Comparison of ENCODE assay signal across 8 cellular contexts in the genomic region with DNA sequence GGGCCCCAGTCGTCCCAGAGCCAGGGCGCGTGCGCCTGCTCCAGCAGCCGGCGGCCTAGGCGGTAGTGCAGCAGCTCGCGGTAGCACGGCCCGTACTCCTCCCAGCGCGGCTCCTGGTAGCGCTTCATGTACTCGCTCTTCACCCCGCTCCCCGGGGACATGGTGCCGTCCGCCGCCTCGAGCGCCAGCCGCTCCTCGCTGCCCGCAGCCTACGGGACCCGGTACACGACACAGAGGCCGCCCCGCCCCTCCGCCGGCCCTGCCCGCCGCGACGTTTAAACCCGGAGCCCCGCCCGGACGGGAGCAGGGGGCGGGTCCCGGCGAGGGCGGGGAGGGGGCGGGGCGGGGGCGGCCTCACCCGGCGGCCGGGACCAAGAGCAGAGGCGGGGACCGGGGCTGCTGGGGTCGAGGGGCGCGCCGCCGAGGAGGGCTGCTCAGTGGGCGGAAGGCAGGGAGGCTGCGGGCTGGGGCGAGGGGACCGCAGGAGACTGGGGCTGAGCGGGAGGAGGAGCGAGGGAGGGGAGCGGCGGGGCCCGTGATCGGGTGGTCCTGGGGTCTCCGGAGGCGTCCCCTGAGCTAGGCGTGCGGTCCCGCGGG. TPM values are rescaled to one million over a fixed set of nuclear protein-coding genes. Genes with fewer than 3 reads are reported as not detected.
DNase-seq lines count a peak whose midpoint lies in the region; ATAC-seq, FAIRE-seq and TF ChIP-seq lines count a peak whose summit lies in the region.

No MANE protein-coding gene starts in this region.

- H4K20me1 ChIP-seq in keratinocyte (ENCODE audit: control insufficient read depth, extremely low read depth, insufficient read depth, low read length): no peaks in the 10 kb centered on the region

- peaks cover 3% of the 10 kb centered on the region for H3K27me3 ChIP-seq in keratinocyte (ENCODE audit: control insufficient read depth, extremely low read depth, insufficient read depth, low read length)

- DNase-seq in ACHN (peak; percentile 80), NCI-H2171 (lab: John Stamatoyannopoulos, UW) (peak; percentile 87), caudate nucleus (lab: John Stamatoyannopoulos, UW) (peak in 59 of 61 donors; percentile 29 to 92 (median 83)), keratinocyte (ENCODE audit: low read depth, low spot score) (peak; percentile 9)
- DNase-seq in activated CD4-positive, CD25-positive, alpha-beta regulatory T cell (lab: John Stamatoyannopoulos, UW): peak; percentile 58 to 71 (median 68)
- DNase-seq in stimulated activated CD4-positive, alpha-beta T cell treated with anti-CD3 and anti-CD28 coated beads, Interleukin-15, amount 100 ng/mL, for 1 hour (ENCODE audit: low read depth in 1 of 2, low spot score in 1 of 2): peak; percentile 67 to 72

- dilution Hi-C loops in keratinocyte (cut with MboI; ENCODE audit: extremely low pct_ligation_motif_present, low sequenced_read_pairs): loop anchor here (10.0 kb wide), 1 partner anchor 102 kb away; no protein-coding TSS in a partner anchor

- ATAC-seq in GM18858 (IDR thresholded peaks at IDR 0.05; ENCODE audit: unreplicated experiment): peak; percentile 36
- ATAC-seq in HG03064 (IDR thresholded peaks at IDR 0.05; ENCODE audit: low read depth, unreplicated experiment): peak; percentile 68

- peaks cover 3% of the 10 kb centered on the region for H3K4me1 ChIP-seq in keratinocyte (ENCODE audit: control insufficient read depth, extremely low read depth, insufficient read depth, low read length)

- peak overlapping the region; percentile 81 to 93 (median 85) for H3K4me3 ChIP-seq in keratinocyte (ENCODE audit: control insufficient read depth in 2 of 3, extremely low read depth in 1 of 3, insufficient read depth in 2 of 3, low read depth in 1 of 3, low read length in 3 of 3)

- no peaks in the 10 kb centered on the region for H3K9me3 ChIP-seq in keratinocyte (ENCODE audit: control insufficient read depth, low read depth, low read length)

- H3K27ac ChIP-seq in caudate nucleus (ENCODE audit: low read depth, low read length): peak overlapping the region; percentile 95
- H3K27ac ChIP-seq in keratinocyte (ENCODE audit: control insufficient read depth, insufficient read depth, low read length): no peak overlapping the region

- in situ Hi-C loops in ACHN (cut with HindIII; ENCODE audit: low pct_ligation_motif_present, low pct_unique_long_range_greater_than_20kb, low sequenced_read_pairs): no loop called here

- H2AFZ ChIP-seq in keratinocyte (ENCODE audit: control insufficient read depth, low read length): peak overlapping the region; percentile 92

- FAIRE-seq in keratinocyte (lab: Jason Lieb, UNC): no peak

- peak overlapping the region; percentile 80 for H3K9ac ChIP-seq in keratinocyte (ENCODE audit: control insufficient read depth, extremely low read depth, insufficient read depth, low read length)

- peaks cover 21% of the 10 kb centered on the region for H3K79me2 ChIP-seq in keratinocyte (ENCODE audit: control insufficient read depth, insufficient read depth, low read length)

- TF ChIP-seq CTCF in keratinocyte (optimal IDR thresholded peaks at IDR 0.05 in 1 of 3, IDR thresholded peaks at IDR 0.05 in 1 of 3, conservative IDR thresholded peaks at IDR 0.05 in 1 of 3; ENCODE audit: extremely low read depth in 1 of 3, insufficient read depth in 2 of 3, low read length in 3 of 3): no peak

- H3K4me2 ChIP-seq in keratinocyte (ENCODE audit: control insufficient read depth, extremely low read depth, insufficient read depth, low read depth, low read length): peak overlapping the region; percentile 70

- no peaks in the 10 kb centered on the region for H3K36me3 ChIP-seq in keratinocyte (ENCODE audit: control insufficient read depth in 2 of 2, extremely low read depth in 1 of 2, insufficient read depth in 2 of 2, low read length in 2 of 2)

- peaks cover 2% of the 10 kb centered on the region for H3K9me1 ChIP-seq in keratinocyte (ENCODE audit: control insufficient read depth, extremely low read depth, insufficient read depth, low read length)

RNA-seq across cellular contexts. Expression of gene CCSAP, which starts 0.4 kb away (rescaled TPM):
- 3.2 to 6.5 TPM (median 4.3 TPM) in 3 replicates for polyA plus RNA-seq in keratinocyte
- 19.2 TPM for polyA plus RNA-seq in keratinocyte (2011; ENCODE audit: low read depth)
- polyA plus RNA-seq in keratinocyte (2011; cell fraction: cytosol; rRNA removed): 3.1 and 5.3 TPM in 2 replicates
- 4.2 and 5.6 TPM in 2 replicates for polyA plus RNA-seq in keratinocyte (2011; cell fraction: nucleus; rRNA removed)
- polyA plus RNA-seq in keratinocyte (2012; ENCODE audit: low replicate concordance): 4.7 and 8.1 TPM in 2 replicates
- 1.7 to 5.6 TPM (median 2.2 TPM) in 3 replicates for polyA minus RNA-seq in keratinocyte
- 4.0 TPM for polyA minus RNA-seq in keratinocyte (2011; cell fraction: cytosol; rRNA and poly(A)+ RNA removed)
- polyA minus RNA-seq in keratinocyte (2011; cell fraction: nucleus; rRNA and poly(A)+ RNA removed): 3.1 and 4.7 TPM in 2 replicates

Comparison
In these comparisons a context has a peak if more than half of its experiments do, and no peak if none do; other contexts are left out.
1. DNase-seq: peak in every context shown above with its lines; median percentile 87 in NCI-H2171; 83 in caudate nucleus; 80 in ACHN; 70 in stimulated activated CD4-positive, alpha-beta T cell treated with anti-CD3 and anti-CD28 coated beads, Interleukin-15, amount 100 ng/mL, for 1 hour; 68 in activated CD4-positive, CD25-positive, alpha-beta regulatory T cell; 9 in keratinocyte.